Comparison of ENCODE assay signal across 12 cellular contexts in the genomic region with DNA sequence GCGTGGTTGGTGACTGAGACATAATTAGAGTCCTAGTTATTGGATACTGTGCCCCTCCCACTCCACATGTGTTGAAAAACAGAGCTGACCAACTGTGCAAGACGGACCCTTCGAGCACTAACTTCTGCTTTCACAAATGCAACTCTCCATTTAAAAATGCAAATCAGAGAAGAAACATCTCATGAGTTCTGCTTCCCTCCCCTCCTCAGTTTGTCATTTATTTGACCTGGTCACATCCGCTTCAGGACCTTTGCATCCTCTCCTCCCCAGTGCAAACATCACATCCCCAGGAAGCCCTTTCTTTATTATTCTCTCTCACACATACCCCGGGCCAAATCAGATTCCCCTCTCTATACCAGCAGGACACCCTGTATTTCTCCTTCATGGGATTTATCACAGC. TPM values are rescaled to one million over a fixed set of nuclear protein-coding genes. Genes with fewer than 3 reads are reported as not detected.
DNase-seq lines count a peak whose midpoint lies in the region; ATAC-seq and TF ChIP-seq lines count a peak whose summit lies in the region.
"Had no signal": no experiment of that assay in that cellular context is flagged by ENCODE, and none has a peak within 500 bp of the region (broad histone marks: within the 10 kb centered on the region; RNA-seq: fewer than 3 reads in every experiment).

No MANE protein-coding gene starts in this region.

- no peaks in the 10 kb centered on the region for H3K9me3 Mint-ChIP-seq in activated CD4-positive, alpha-beta T cell treated with anti-CD3 and anti-CD28 coated beads, Interleukin-2, amount 10 ng/mL, durations not matched to agents 7 days and 5 days

- DNase-seq in ELF-1 (ENCODE audit: low read depth, low spot score) (peak; percentile 10), Peyer's patch (peak in 2 of 3 donors; percentile 53 to 59), D341Med (ENCODE audit: low spot score) (no peak), NCI-H2171 (lab: John Stamatoyannopoulos, UW) (no peak), Ammon's horn (ENCODE audit: low spot score) (no peak)
- no peak for DNase-seq in activated CD4-positive, alpha-beta T cell treated with anti-CD3 and anti-CD28 coated beads, Interleukin-2, amount 10 ng/mL, durations not matched to agents 7 days and 5 days
- DNase-seq: activated CD8-positive, alpha-beta memory T cell treated with anti-CD3 and anti-CD28 coated beads, Interleukin-2, amount 50 U/mL, for 48 hours; effector CD8-positive, alpha-beta T cell; left ventricle myocardium superior had no signal

- no peak overlapping the region for H3K27ac Mint-ChIP-seq in activated CD4-positive, alpha-beta T cell treated with anti-CD3 and anti-CD28 coated beads, Interleukin-2, amount 10 ng/mL, durations not matched to agents 7 days and 5 days

- POLR2A ChIA-PET in activated CD4-positive, alpha-beta T cell treated with anti-CD3 and anti-CD28 coated beads, Interleukin-2, amount 10 ng/mL, durations not matched to agents 7 days and 5 days (lab: Charles Lee): no interaction called here

- CTCF ChIA-PET in activated CD4-positive, alpha-beta T cell treated with anti-CD3 and anti-CD28 coated beads, Interleukin-2, amount 10 ng/mL, durations not matched to agents 7 days and 5 days (lab: Charles Lee): no interaction called here

- peaks cover 2% of the 10 kb centered on the region for H3K27me3 Mint-ChIP-seq in activated CD4-positive, alpha-beta T cell treated with anti-CD3 and anti-CD28 coated beads, Interleukin-2, amount 10 ng/mL, durations not matched to agents 7 days and 5 days

- H3K4me3 Mint-ChIP-seq in activated CD4-positive, alpha-beta T cell treated with anti-CD3 and anti-CD28 coated beads, Interleukin-2, amount 10 ng/mL, durations not matched to agents 7 days and 5 days: no peak overlapping the region

- no peaks in the 10 kb centered on the region for H3K9me3 ChIP-seq in Peyer's patch
- H3K9me3 ChIP-seq: HAP-1 had no signal

- no peaks in the 10 kb centered on the region for H3K36me3 ChIP-seq in Peyer's patch
- H3K36me3 ChIP-seq: HAP-1 had no signal

- peak; percentile 95 for ATAC-seq in GM19463 (IDR thresholded peaks at IDR 0.05; ENCODE audit: unreplicated experiment)
- ATAC-seq in HG03064 (IDR thresholded peaks at IDR 0.05; ENCODE audit: low read depth, unreplicated experiment): peak; percentile 91
- ATAC-seq: left ventricle myocardium superior had no signal

- no peak for TF ChIP-seq POLR2A in Peyer's patch (IDR thresholded peaks at IDR 0.05)

- no peak for TF ChIP-seq CTCF in Peyer's patch (IDR thresholded peaks at IDR 0.05)

- H3K4me3 ChIP-seq in Peyer's patch: no peak overlapping the region
- H3K4me3 ChIP-seq: HAP-1 had no signal

- no peaks in the 10 kb centered on the region for H3K4me1 ChIP-seq in Peyer's patch

- H3K4me1 Mint-ChIP-seq in activated CD4-positive, alpha-beta T cell treated with anti-CD3 and anti-CD28 coated beads, Interleukin-2, amount 10 ng/mL, durations not matched to agents 7 days and 5 days: no peaks in the 10 kb centered on the region

- H3K27ac ChIP-seq in Peyer's patch: peak overlapping the region in 1 of 4 donors; percentile 63

- no peaks in the 10 kb centered on the region for H3K36me3 Mint-ChIP-seq in activated CD4-positive, alpha-beta T cell treated with anti-CD3 and anti-CD28 coated beads, Interleukin-2, amount 10 ng/mL, durations not matched to agents 7 days and 5 days (ENCODE audit: low read depth)

- H3K27me3 ChIP-seq in Peyer's patch: no peaks in the 10 kb centered on the region

RNA-seq across cellular contexts. Expression of a gene that starts 38.1 kb away (rescaled TPM):
- 10 to 100 TPM in 2 of 4 donors, 1 to 10 TPM in 2; 5.4 to 26.4 (median 11.0) TPM for total RNA-seq in Peyer's patch
- 1 to 10 TPM; 5.4 to 6.8 TPM for total RNA-seq in activated CD4-positive, alpha-beta T cell treated with anti-CD3 and anti-CD28 coated beads, Interleukin-2, amount 10 ng/mL, durations not matched to agents 7 days and 5 days

Comparison
In these comparisons a context has a peak if more than half of its experiments do, and no peak if none do; other contexts are left out.
1. DNase-seq: peak in ELF-1 (single experiment) and Peyer's patch (2 of 3); none in D341Med (single experiment), NCI-H2171 (single experiment), Ammon's horn (single experiment) and activated CD4-positive, alpha-beta T cell treated with anti-CD3 and anti-CD28 coated beads, Interleukin-2, amount 10 ng/mL, durations not matched to agents 7 days and 5 days (single experiment).